ENCODE assay signal across 27 cellular contexts in genomic region chr15:66032006-66032405, GRCh38.
"Had no signal": no experiment of that assay in that cellular context is flagged by ENCODE, and none has a peak within 500 bp of the region (broad histone marks: within the 10 kb centered on the region; RNA-seq: fewer than 3 reads in every experiment).

No MANE protein-coding gene starts in this region.

- H3K27ac ChIP-seq: stomach, suprapubic skin, testis, thoracic aorta, thyroid gland, tibial artery, tibial nerve, transverse colon, upper lobe of left lung, upper lobe of right lung, uterus, vagina had no signal

- DNase-seq: stimulated activated CD4-positive, alpha-beta T cell treated with anti-CD3 and anti-CD28 coated beads, Interleukin-2, amount 100 ng/mL, for 48 hours; stimulated activated CD4-positive, alpha-beta T cell treated with anti-CD3 and anti-CD28 coated beads, Interleukin-4, amount 100 ng/mL, for 1 hour; stimulated activated CD4-positive, alpha-beta T cell treated with anti-CD3 and anti-CD28 coated beads, Interleukin-4, amount 100 ng/mL, for 24 hours; stimulated activated CD4-positive, alpha-beta T cell treated with anti-CD3 and anti-CD28 coated beads, Interleukin-4, amount 100 ng/mL, for 4 hours; stimulated activated CD8-positive, alpha-beta memory T cell treated with anti-CD3 and anti-CD28 coated beads, Interleukin-4, amount 100 ng/mL, for 48 hours; stimulated activated naive B cell treated with anti-CD40 and anti-IgM and Interleukin-4, amounts not matched to agents 10 μg/mL and 1 μg/mL and 100 μg/mL, for 72 hours; stimulated activated naive CD4-positive, alpha-beta T cell; stimulated activated naive CD4-positive, alpha-beta T cell treated with Interleukin-2 at 50 U/mL for 16 hours; stimulated activated naive CD8-positive, alpha-beta T cell treated with anti-CD3 and anti-CD28 coated beads, Interleukin-15, amount 100 ng/mL, for 72 hours; stimulated activated naive CD8-positive, alpha-beta T cell treated with anti-CD3 and anti-CD28 coated beads, Interleukin-15, Interleukin-2, amounts not matched to agents 100 U/mL and 50 U/mL, for 24 hours; stomach; substantia nigra; testis; thyroid gland; tibial artery; transverse colon; trophoblast cell; upper lobe of left lung; upper lobe of right lung; uterus had no signal

- H3K27me3 ChIP-seq: testis, thyroid gland, upper lobe of left lung, uterus, vagina had no signal

- ATAC-seq: stimulated activated effector memory CD8-positive, alpha-beta T cell treated with anti-CD3 and anti-CD28 coated beads, Interleukin-12 subunit alpha, Interleukin-12 subunit beta, amount 100 ng/mL, for 72 hours; stimulated activated memory B cell treated with anti-CD40 and anti-IgM and Interleukin-4, amounts not matched to agents 10 μg/mL and 1 μg/mL and 100 μg/mL, for 72 hours; stimulated activated naive B cell treated with anti-CD40 and anti-IgM and Interleukin-4, amounts not matched to agents 10 μg/mL and 1 μg/mL and 100 μg/mL, for 72 hours; stimulated activated naive CD8-positive, alpha-beta T cell treated with anti-CD3 and anti-CD28 coated beads, Interleukin-15, amount 100 ng/mL, for 72 hours; stimulated activated naive CD8-positive, alpha-beta T cell treated with anti-CD3 and anti-CD28 coated beads, Interleukin-15, Interleukin-2, amounts not matched to agents 100 U/mL and 50 U/mL, for 24 hours; upper lobe of right lung had no signal

- H3K4me1 ChIP-seq: stomach, suprapubic skin, testis, thyroid gland, tibial artery, tibial nerve, transverse colon, upper lobe of left lung, upper lobe of right lung, uterus, vagina had no signal

- FAIRE-seq: urothelium cell line had no signal

- H3K36me3 ChIP-seq: stomach, suprapubic skin, thoracic aorta, thyroid gland, tibial artery, tibial nerve, transverse colon, upper lobe of left lung, upper lobe of right lung, uterus, vagina had no signal

- H3K9me3 ChIP-seq: suprapubic skin, testis, thoracic aorta, thyroid gland, transverse colon, upper lobe of left lung, upper lobe of right lung, uterus, vagina had no signal

- H3K4me3 ChIP-seq: stomach, suprapubic skin, testis, thoracic aorta, thyroid gland, tibial artery, tibial nerve, transverse colon, upper lobe of left lung, upper lobe of right lung, uterus, vagina had no signal
